Comparison of ENCODE assay signal across 16 cellular contexts in genomic region chr1:50553921-50554320, GRCh38.
A peak's percentile ranks its signal among the peaks of the same experiment; 100 is the strongest.
DNase-seq lines count a peak whose midpoint lies in the region; ATAC-seq, FAIRE-seq and TF ChIP-seq lines count a peak whose summit lies in the region.
"Had no signal": no experiment of that assay in that cellular context is flagged by ENCODE, and none has a peak within 500 bp of the region (broad histone marks: within the 10 kb centered on the region; RNA-seq: fewer than 3 reads in every experiment).

No MANE protein-coding gene starts in this region.

- H3K4me3 ChIP-seq in small intestine (ENCODE audit: low read depth in 1 of 2, low read length in 2 of 2) (no peak overlapping the region), GM23338 (no peak overlapping the region)
- H3K4me3 ChIP-seq: BLaER1 had no signal

- H3K4me2 ChIP-seq in GM23338: no peak overlapping the region
- H3K4me2 ChIP-seq: BLaER1 had no signal

- H3K9me2 ChIP-seq in GM23338 (ENCODE audit: insufficient read depth): no peaks in the 10 kb centered on the region

- no peaks in the 10 kb centered on the region for H3K9me3 Mint-ChIP-seq in GM23338
- H3K9me3 Mint-ChIP-seq: CD8-positive, alpha-beta memory T cell; HFFc6 had no signal

- H3K36me3 Mint-ChIP-seq in GM23338 (ENCODE audit: low read depth): no peaks in the 10 kb centered on the region

- H3K27me3 Mint-ChIP-seq in GM23338 (ENCODE audit: insufficient read depth, low read depth, poor library complexity): peaks cover 2% of the 10 kb centered on the region
- H3K27me3 Mint-ChIP-seq: CD8-positive, alpha-beta memory T cell had no signal

- H4K20me1 ChIP-seq in GM23338 (replicated peaks; ENCODE audit: insufficient read depth): no peaks in the 10 kb centered on the region
- H4K20me1 ChIP-seq: BLaER1 had no signal

- H3K27ac ChIP-seq in small intestine (ENCODE audit: low read depth in 1 of 2, low read length in 1 of 2) (no peak overlapping the region), GM23338 (ENCODE audit: low read depth) (no peak overlapping the region)
- H3K27ac ChIP-seq: BLaER1 had no signal

- no peaks in the 10 kb centered on the region for H3K27me3 ChIP-seq in small intestine (ENCODE audit: control insufficient read depth in 2 of 2, insufficient read depth in 2 of 2, low read length in 2 of 2)
- no peaks in the 10 kb centered on the region for H3K27me3 ChIP-seq in GM23338 (ENCODE audit: insufficient read depth)
- H3K27me3 ChIP-seq: BLaER1 had no signal

- H3K27ac Mint-ChIP-seq in GM23338: no peak overlapping the region
- H3K27ac Mint-ChIP-seq: CD8-positive, alpha-beta memory T cell; HFFc6 had no signal

- no peaks in the 10 kb centered on the region for H3K4me1 Mint-ChIP-seq in GM23338
- H3K4me1 Mint-ChIP-seq: CD8-positive, alpha-beta memory T cell had no signal

- in situ Hi-C loops in Caki2 (cut with HindIII; ENCODE audit: low pct_unique_long_range_greater_than_20kb, low sequenced_read_pairs): no loop called here

- no peaks in the 10 kb centered on the region for H3K79me2 ChIP-seq in GM23338 (replicated peaks; ENCODE audit: insufficient read depth)

- FAIRE-seq in small intestine (lab: Jason Lieb, UNC): no peak
- FAIRE-seq: GM12891, H1 had no signal

- no peak for TF ChIP-seq CTCF in GM23338 (conservative IDR thresholded peaks at IDR 0.05; ENCODE audit: low read depth in 2 of 2)

- H3K4me3 Mint-ChIP-seq in GM23338: no peak overlapping the region
- H3K4me3 Mint-ChIP-seq: CD8-positive, alpha-beta memory T cell; HFFc6 had no signal

- no peak for ATAC-seq in GM23338

- H3K4me1 ChIP-seq in small intestine (ENCODE audit: control insufficient read depth in 2 of 2, insufficient read depth in 1 of 2, low read depth in 1 of 2, low read length in 1 of 2) (no peaks in the 10 kb centered on the region), GM23338 (ENCODE audit: insufficient read depth) (no peaks in the 10 kb centered on the region)
- H3K4me1 ChIP-seq: BLaER1, Caco-2 had no signal

- H3K36me3 ChIP-seq in small intestine (ENCODE audit: control insufficient read depth in 2 of 2, insufficient read depth in 2 of 2, low read length in 2 of 2) (no peaks in the 10 kb centered on the region), GM23338 (ENCODE audit: insufficient read depth) (no peaks in the 10 kb centered on the region)

- H2AFZ ChIP-seq in GM23338: no peak overlapping the region

- WGBS in small intestine, 3 donors: 30 to 62% (median 62%) methylated on average over 2 of the region's 2 CpGs

- DNase-seq in Caki2 (ENCODE audit: low read depth) (peak; percentile 1), OCI-M1 (lab: John Stamatoyannopoulos, UW) (peak; percentile 22), fibroblast of peridontal ligament (ENCODE audit: extremely low read depth) (peak; percentile 5), small intestine (peak; percentile 17), DMS 273 treated with DMSO at 0.1 percent for 48 hours (lab: John Stamatoyannopoulos, UW) (no peak), NOMO-1 (lab: John Stamatoyannopoulos, UW; ENCODE audit: unreplicated experiment in 2 of 2) (no peak), GM23338 (ENCODE audit: low spot score) (no peak)
- DNase-seq: 8988T; AML-193; Caco-2; CD8-positive, alpha-beta memory T cell; HCEC 1CT; HFFc6 had no signal

- no peaks in the 10 kb centered on the region for H3F3A ChIP-seq in GM23338 (replicated peaks; ENCODE audit: low read depth)

- H3K9me3 ChIP-seq in small intestine (ENCODE audit: control insufficient read depth, low read depth): no peaks in the 10 kb centered on the region
- H3K9me3 ChIP-seq: BLaER1, Caco-2 had no signal

TF ChIP-seq in GM23338, 12 proteins besides CTCF, POLR2A, EP300 and RAD21 (continues in another document):
- TF ChIP-seq CREB1 (CRISPR knock-in tag; IDR thresholded peaks at IDR 0.05; ENCODE audit: low read depth) (no peak), NANOG (IDR thresholded peaks at IDR 0.05; ENCODE audit: borderline replicate concordance) (no peak), POLR2AphosphoS5 (IDR thresholded peaks at IDR 0.05; ENCODE audit: low read depth) (no peak), ZNF331 (CRISPR knock-in tag; IDR thresholded peaks at IDR 0.05; ENCODE audit: low read depth) (no peak), EZH2 (IDR thresholded peaks at IDR 0.05; ENCODE audit: low read depth, unreplicated experiment) (no peak), ZNF462 (CRISPR knock-in tag; IDR thresholded peaks at IDR 0.05) (no peak), ZNF114 (CRISPR knock-in tag; IDR thresholded peaks at IDR 0.05) (no peak), ETS1 (IDR thresholded peaks at IDR 0.05) (no peak)

Comparison
In these comparisons a context has a peak if more than half of its experiments do, and no peak if none do; other contexts are left out.
1. DNase-seq: peak in Caki2 (single experiment), OCI-M1 (single experiment), fibroblast of peridontal ligament (single experiment) and small intestine (single experiment); none in DMS 273 treated with DMSO at 0.1 percent for 48 hours (single experiment), NOMO-1 (0 of 2) and GM23338 (single experiment).